In the genomic region with DNA sequence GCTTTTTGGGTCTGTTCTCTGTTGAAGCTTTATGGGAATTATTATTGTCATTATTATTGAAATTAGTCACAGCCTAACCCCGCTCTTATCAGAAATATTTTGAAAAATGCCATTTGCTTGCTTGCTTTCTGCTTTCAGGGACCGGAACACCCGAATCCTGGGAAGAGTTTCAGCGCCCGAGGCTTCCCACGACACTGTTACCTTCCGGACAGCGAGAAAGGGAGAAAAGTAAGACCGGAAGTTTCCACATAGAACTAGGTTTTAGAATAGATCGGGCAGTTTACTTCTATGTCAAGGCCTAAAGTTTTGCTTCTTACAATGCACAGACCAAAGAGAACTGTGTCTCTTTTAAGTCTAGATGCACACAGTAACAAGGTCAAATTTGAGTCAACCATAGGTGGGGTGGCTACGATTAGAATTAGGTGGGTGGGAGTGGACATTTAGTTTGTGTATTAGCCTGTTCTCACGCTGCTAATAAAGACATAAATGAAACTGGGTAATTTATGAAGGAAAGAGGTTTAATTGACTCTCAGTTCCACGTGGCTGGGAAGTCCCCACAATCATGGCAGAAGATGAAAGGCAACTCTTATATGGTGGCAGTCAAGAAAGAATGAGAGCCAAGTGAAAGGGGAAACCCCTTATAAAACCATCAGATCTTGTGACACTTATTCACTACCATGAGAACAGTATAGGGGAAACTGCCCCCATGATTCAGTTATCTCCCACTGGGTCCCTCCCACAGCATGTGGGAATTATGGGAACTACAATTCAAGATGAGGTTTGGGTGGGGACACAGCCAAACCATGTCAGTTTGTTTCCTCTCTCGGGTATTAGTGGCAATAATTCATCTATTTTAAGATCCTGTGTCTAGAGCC, we compare ENCODE assay signal across 10 cellular contexts. TPM values are rescaled to one million over a fixed set of nuclear protein-coding genes. Genes with fewer than 3 reads are reported as not detected.
A peak's percentile ranks its signal among the peaks of the same experiment; 100 is the strongest.
DNase-seq lines count a peak whose midpoint lies in the region; ATAC-seq and TF ChIP-seq lines count a peak whose summit lies in the region.
"Had no signal": no experiment of that assay in that cellular context is flagged by ENCODE, and none has a peak within 500 bp of the region (broad histone marks: within the 10 kb centered on the region; RNA-seq: fewer than 3 reads in every experiment).

No MANE protein-coding gene starts in this region.

- peaks cover 4% of the 10 kb centered on the region for H3K36me3 Mint-ChIP-seq in CD4-positive, alpha-beta T cell (ENCODE audit: low read depth)

- H3K9me3 ChIP-seq in CD4-positive, alpha-beta T cell (ENCODE audit: control insufficient read depth, low read length), result no peaks in the 10 kb centered on the region
- H3K9me3 ChIP-seq: HAP-1 had no signal

- no peak overlapping the region for H3K4me3 Mint-ChIP-seq in CD4-positive, alpha-beta T cell

- H3K27ac Mint-ChIP-seq in CD4-positive, alpha-beta T cell, result no peak overlapping the region

- ATAC-seq in CD4-positive, alpha-beta T cell (ENCODE audit: poor library complexity), result peak; percentile 52
- ATAC-seq in GM18907 (IDR thresholded peaks at IDR 0.05; ENCODE audit: unreplicated experiment), result peak; percentile 52
- peak; percentile 64 for ATAC-seq in HG02970 (IDR thresholded peaks at IDR 0.05; ENCODE audit: low FRiP score, unreplicated experiment)

- no peak for TF ChIP-seq CTCF in CD4-positive, alpha-beta T cell (IDR thresholded peaks at IDR 0.05)

- H3K27ac ChIP-seq in CD4-positive, alpha-beta T cell (ENCODE audit: low read depth, low read length), result no peak overlapping the region

- intact Hi-C loops in CD4-positive, alpha-beta T cell (cut with DNase I, micrococcal nuclease), result no loop called here

- POLR2A ChIA-PET in CD4-positive, alpha-beta T cell (lab: Charles Lee), result no interaction called here

- H3K27me3 Mint-ChIP-seq in CD4-positive, alpha-beta T cell, result no peaks in the 10 kb centered on the region

- no peaks in the 10 kb centered on the region for H3K27me3 ChIP-seq in CD4-positive, alpha-beta T cell (ENCODE audit: control insufficient read depth, insufficient read depth, low read length)

- H3K4me1 Mint-ChIP-seq in CD4-positive, alpha-beta T cell (ENCODE audit: low read depth), result peaks cover 12% of the 10 kb centered on the region

- CTCF ChIA-PET in CD4-positive, alpha-beta T cell (lab: Charles Lee), result no interaction called here

- no peak for DNase-seq in CD4-positive, alpha-beta T cell
- peak; percentile 14 for DNase-seq in central memory CD4-positive, alpha-beta T cell
- DNase-seq in EL, result no peak
- DNase-seq in kidney glomerular epithelial cell (lab: John Stamatoyannopoulos, UW), result no peak
- no peak for DNase-seq in NCI-H1105 (lab: John Stamatoyannopoulos, UW)
- DNase-seq in SHP77 treated with DMSO at 0.1 percent for 48 hours (lab: John Stamatoyannopoulos, UW), result no peak

- H3K9me3 Mint-ChIP-seq in CD4-positive, alpha-beta T cell, result no peaks in the 10 kb centered on the region

RNA-seq across cellular contexts. Expression of gene MPEG1, which starts 12.9 kb away (rescaled TPM):
- total RNA-seq in CD4-positive, alpha-beta T cell, result 1 to 10 TPM; 2.8 to 2.9 TPM
- total RNA-seq: dermis microvascular lymphatic vessel endothelial cell had no signal

RNA-seq across cellular contexts. Expression of gene DTX4, which starts 27.9 kb away (rescaled TPM):
- total RNA-seq in CD4-positive, alpha-beta T cell, result 1 to 10 TPM in 1 of 2 experiments, under 1 TPM in 1; 0.93 to 1.0 TPM

RNA-seq across cellular contexts. Expression of gene FAM111A, which starts 57.1 kb away (rescaled TPM):
- 10 to 100 TPM; 32.8 to 34.4 TPM for total RNA-seq in CD4-positive, alpha-beta T cell
